26 cellular contexts compared by ENCODE assay signal in the genomic region with DNA sequence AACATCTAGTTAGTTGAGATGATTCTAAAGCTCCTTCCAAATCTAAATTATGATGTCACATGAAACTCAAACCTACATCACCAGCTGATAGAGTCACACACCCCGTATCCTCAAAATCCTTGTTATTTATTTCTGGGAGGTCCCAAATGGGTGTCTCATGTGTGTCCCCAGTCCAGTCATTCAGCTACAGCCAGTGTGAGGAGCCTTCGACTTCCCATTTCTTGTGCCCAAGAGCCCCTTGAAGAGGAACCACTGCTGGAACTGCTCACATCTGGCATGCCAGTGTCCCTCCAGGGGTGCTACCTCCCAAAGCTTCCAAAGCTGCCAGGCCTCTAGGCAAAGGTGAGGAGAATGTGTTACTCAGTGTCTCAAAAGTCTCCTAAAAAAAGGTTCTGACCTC. TPM values are rescaled to one million over a fixed set of nuclear protein-coding genes. Genes with fewer than 3 reads are reported as not detected.
"Had no signal": no experiment of that assay in that cellular context is flagged by ENCODE, and none has a peak within 500 bp of the region (broad histone marks: within the 10 kb centered on the region; RNA-seq: fewer than 3 reads in every experiment).

No MANE protein-coding gene starts in this region.

- H3K4me1 ChIP-seq: left ventricle myocardium inferior, right atrium auricular region, right lobe of liver, tibial nerve, upper lobe of left lung had no signal

- H3K27me3 ChIP-seq: ovary, right atrium auricular region, right lobe of liver, tibial nerve, upper lobe of left lung had no signal

- H3K36me3 ChIP-seq: left ventricle myocardium inferior, ovary, right atrium auricular region, right lobe of liver, tibial nerve, upper lobe of left lung had no signal

- H3K9me3 ChIP-seq: left ventricle myocardium inferior, mucosa of descending colon, ovary, right atrium auricular region, right lobe of liver, tibial nerve, upper lobe of left lung had no signal

- DNase-seq: immature natural killer cell; kidney; left colon; left ventricle myocardium inferior; midbrain; mucosa of descending colon; naive thymus-derived CD4-positive, alpha-beta T cell; ovary; right lobe of liver; stimulated activated CD4-positive, alpha-beta T cell treated with anti-CD3 and anti-CD28 coated beads, Interleukin-1b, Interleukin-23, amount 100 ng/mL, for 48 hours; stimulated activated CD4-positive, alpha-beta T cell treated with anti-CD3 and anti-CD28 coated beads, Interleukin-2, amount 100 ng/mL, for 48 hours; stimulated activated CD4-positive, alpha-beta T cell treated with anti-CD3 and anti-CD28 coated beads, Interleukin-4, amount 100 ng/mL, for 4 hours; stimulated activated CD8-positive, alpha-beta memory T cell treated with anti-CD3 and anti-CD28 coated beads, Interleukin-4, amount 100 ng/mL, for 48 hours; stimulated activated naive CD4-positive, alpha-beta T cell treated with Interleukin-2 at 50 U/mL for 16 hours; stimulated activated naive CD8-positive, alpha-beta T cell treated with anti-CD3 and anti-CD28 coated beads, Interleukin-15, amount 100 ng/mL, for 72 hours; substantia nigra had no signal

- H3K4me3 ChIP-seq: left ventricle myocardium inferior, mucosa of descending colon, ovary, right atrium auricular region, right lobe of liver, smooth muscle cell, tibial nerve, upper lobe of left lung had no signal

- ATAC-seq: left colon; mucosa of descending colon; naive thymus-derived CD4-positive, alpha-beta T cell; natural killer cell treated with Interleukin-12 subunit alpha and Interleukin-12 subunit beta and Interleukin-15 and Interleukin-18, amount 100 ng/mL, for 72 hours; right lobe of liver; stimulated activated memory B cell treated with anti-CD40 and anti-IgM and Interleukin-4, amounts not matched to agents 10 μg/mL and 1 μg/mL and 100 μg/mL, for 72 hours; stimulated activated naive CD8-positive, alpha-beta T cell treated with anti-CD3 and anti-CD28 coated beads, Interleukin-15, amount 100 ng/mL, for 72 hours had no signal

- H3K27ac ChIP-seq: left ventricle myocardium inferior, ovary, right atrium auricular region, right lobe of liver, tibial nerve, upper lobe of left lung had no signal

RNA-seq across cellular contexts. Expression of gene KCNA3, which starts 32.5 kb away (rescaled TPM):
- total RNA-seq: lung microvascular endothelial cell, myocyte, pulmonary artery endothelial cell, renal cortical epithelial cell had no signal
